In the genomic region with DNA sequence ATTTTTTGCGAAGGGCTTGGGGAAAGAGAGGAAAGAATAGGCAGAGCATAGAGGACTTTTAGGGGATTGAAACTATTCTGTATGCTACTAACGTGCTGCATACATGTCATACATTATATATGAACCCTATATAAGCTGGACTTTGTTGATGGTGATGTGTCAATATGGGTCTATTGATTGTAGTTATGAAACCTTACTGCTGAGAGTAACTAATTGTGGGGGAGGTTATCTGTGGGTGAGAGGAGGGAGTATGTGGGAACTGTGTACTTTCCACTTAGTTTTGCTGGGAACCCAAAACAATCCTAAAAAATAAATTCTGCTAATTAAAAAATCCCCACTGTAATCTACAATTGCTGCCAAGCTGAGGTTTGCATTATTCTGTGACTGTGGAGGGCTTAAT, we compare ENCODE assay signal across 37 cellular contexts. TPM values are rescaled to one million over a fixed set of nuclear protein-coding genes. Genes with fewer than 3 reads are reported as not detected.
"Had no signal": no experiment of that assay in that cellular context is flagged by ENCODE, and none has a peak within 500 bp of the region (broad histone marks: within the 10 kb centered on the region; RNA-seq: fewer than 3 reads in every experiment).

No MANE protein-coding gene starts in this region.

- H3K9me3 ChIP-seq: adrenal gland had no signal

- H3K36me3 ChIP-seq: adrenal gland, brain microvascular endothelial cell, breast epithelium had no signal

- H3K4me1 ChIP-seq: adrenal gland, breast epithelium had no signal

- H3K27me3 ChIP-seq: adrenal gland, body of pancreas, brain microvascular endothelial cell, breast epithelium had no signal

- H3K27ac ChIP-seq: adrenal gland, body of pancreas, brain microvascular endothelial cell, breast epithelium, VCaP had no signal

- DNase-seq: activated B cell treated with CpG ODN at 0.5 μM for 24 hours; activated CD4-positive, alpha-beta memory T cell treated with anti-CD3 and anti-CD28 coated beads for 36 hours; activated CD4-positive, alpha-beta T cell treated with anti-CD3 and anti-CD28 coated beads for 4 hours; activated CD4-positive, alpha-beta T cell treated with anti-CD3 and anti-CD28 coated beads, Interleukin-2, amount 10 ng/mL, durations not matched to agents 24 days and 14 days; activated CD4-positive, alpha-beta T cell treated with anti-CD3 and anti-CD28 coated beads, Interleukin-2, amount 50 U/mL, for 1 hour; activated CD4-positive, alpha-beta T cell treated with anti-CD3 and anti-CD28 coated beads, Interleukin-2, amount 50 U/mL, for 4 hours; activated CD4-positive, CD25-positive, alpha-beta regulatory T cell treated with anti-CD3 and anti-CD28 coated beads, Interleukin-2, amount 50 U/mL, for 72 hours; activated CD8-positive, alpha-beta memory T cell treated with anti-CD3 and anti-CD28 coated beads, Interleukin-2, amount 50 U/mL, for 4 hours; activated CD8-positive, alpha-beta T cell treated with anti-CD3 and anti-CD28 coated beads for 36 hours; activated effector memory CD4-positive, alpha-beta T cell treated with anti-CD3 and anti-CD28 coated beads, Interleukin-2, amount 50 U/mL, for 16 hours; activated gamma-delta T cell treated with Interleukin-2 at 50 U/mL for 16 hours; activated naive CD4-positive, alpha-beta T cell; activated naive CD4-positive, alpha-beta T cell treated with anti-CD3 and anti-CD28 coated beads for 36 hours; activated naive CD4-positive, alpha-beta T cell treated with anti-CD3 and anti-CD28 coated beads, Interleukin-2, amount 50 U/mL, for 16 hours; activated naive CD8-positive, alpha-beta T cell treated with anti-CD3 and anti-CD28 coated beads for 36 hours; activated T-cell treated with anti-CD3 and anti-CD28 coated beads for 4 hours; activated T-cell treated with anti-CD3 and anti-CD28 coated beads, Interleukin-2, amount 50 U/mL, for 1 hour; activated T-cell treated with anti-CD3 and anti-CD28 coated beads, Interleukin-2, amount 50 U/mL, for 4 hours; activated T-cell treated with anti-CD3 and anti-CD28 coated beads, Interleukin-2, amount 50 U/mL, for 72 hours; adrenal gland; amniotic stem cell; aorta; body of pancreas; brain microvascular endothelial cell; central memory CD4-positive, alpha-beta T cell; T-helper 1 cell; T-helper 2 cell; T-helper 9 cell had no signal

- H3K4me3 ChIP-seq: adrenal gland, body of pancreas, breast epithelium had no signal

- ATAC-seq: activated CD8-positive, alpha-beta T cell treated with anti-CD3 and anti-CD28 coated beads for 36 hours; activated naive CD4-positive, alpha-beta T cell treated with anti-CD3 and anti-CD28 coated beads, Interleukin-2, amount 50 U/mL, for 72 hours; activated T-cell treated with anti-CD3 and anti-CD28 coated beads, Interleukin-2, amount 50 U/mL, for 4 hours; activated T-cell treated with anti-CD3 and anti-CD28 coated beads, Interleukin-2, amount 50 U/mL, for 72 hours; activated T-helper 17 cell treated with anti-CD3 and anti-CD28 coated beads, Interleukin-2, amount 50 U/mL, for 72 hours; body of pancreas had no signal

- FAIRE-seq: astrocyte, TTC549 had no signal

RNA-seq across cellular contexts. Expression of gene CYP2C19, which starts 15.3 kb away (rescaled TPM):
- total RNA-seq: activated B cell treated with CpG ODN at 0.5 μM for 24 hours; activated CD8-positive, alpha-beta memory T cell treated with anti-CD3 and anti-CD28 coated beads for 36 hours; activated CD8-positive, alpha-beta T cell treated with anti-CD3 and anti-CD28 coated beads for 36 hours; activated naive CD4-positive, alpha-beta T cell treated with anti-CD3 and anti-CD28 coated beads, Interleukin-2, amount 50 U/mL, for 72 hours; activated naive CD8-positive, alpha-beta T cell treated with anti-CD3 and anti-CD28 coated beads for 36 hours; activated T-helper 1 cell treated with anti-CD3 and anti-CD28 coated beads, Interleukin-12 subunit alpha, Interleukin-12 subunit beta, Interleukin-2, Interleukin-4 antibody, amounts not matched to agents 30 ng/mL and 10 ng/mL and 1 ng/mL, durations not matched to agents 14 hours and 24 hours and 36 hours; adrenal gland; aorta; astrocyte; cardiac septum had no signal
- polyA plus RNA-seq: adrenal gland had no signal
